In the genomic region with DNA sequence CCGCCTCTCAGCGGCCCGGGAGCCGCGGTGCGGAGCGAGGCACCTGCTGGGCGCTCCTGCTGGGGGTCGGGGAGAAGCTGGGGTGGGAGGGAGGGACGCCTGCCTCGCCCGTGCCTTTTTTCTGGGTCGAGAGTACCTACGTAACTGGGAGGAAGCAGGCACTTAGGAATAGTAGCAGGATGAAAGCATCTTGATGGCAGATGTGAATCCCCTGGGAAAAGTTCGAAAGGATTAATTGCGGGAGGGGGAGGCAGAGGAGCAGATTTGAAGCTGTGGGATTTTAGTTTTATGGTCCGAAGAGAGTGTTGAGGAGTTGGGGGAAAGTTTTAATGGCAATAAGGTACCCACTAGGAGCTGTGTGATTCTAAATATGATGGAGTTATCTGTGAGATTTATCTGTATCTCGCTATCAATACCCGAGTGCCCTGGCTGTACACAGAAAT, we compare ENCODE assay signal across 8 cellular contexts. TPM values are rescaled to one million over a fixed set of nuclear protein-coding genes. Genes with fewer than 3 reads are reported as not detected.
DNase-seq lines count a peak whose midpoint lies in the region; ATAC-seq and TF ChIP-seq lines count a peak whose summit lies in the region.

No MANE protein-coding gene starts in this region.

- H3K9ac ChIP-seq in neural progenitor cell, result peak overlapping the region; percentile 91

- ATAC-seq in GM21381 (IDR thresholded peaks at IDR 0.05; ENCODE audit: unreplicated experiment) (no peak), HG03571 (IDR thresholded peaks at IDR 0.05; ENCODE audit: unreplicated experiment) (no peak)

- no peaks in the 10 kb centered on the region for H3K36me3 Mint-ChIP-seq in neural progenitor cell

- H3K9me3 Mint-ChIP-seq in neural progenitor cell, result no peaks in the 10 kb centered on the region

- peaks cover 3% of the 10 kb centered on the region for H3F3A ChIP-seq in neural progenitor cell (ENCODE audit: low read depth)

- peaks cover 17% of the 10 kb centered on the region for H3K4me1 Mint-ChIP-seq in neural progenitor cell

- H3K79me2 ChIP-seq in neural progenitor cell (ENCODE audit: low read depth), result peaks cover 58% of the 10 kb centered on the region

- H3K36me3 ChIP-seq in neural progenitor cell, result no peaks in the 10 kb centered on the region

- H4K20me1 ChIP-seq in neural progenitor cell (ENCODE audit: low read depth), result peaks cover 58% of the 10 kb centered on the region

- H3K27ac ChIP-seq in dorsolateral prefrontal cortex (peak overlapping the region in 37 of 59 donors; percentile 14 to 93 (median 84)), neural progenitor cell (peak overlapping the region; percentile 93)

- no peaks in the 10 kb centered on the region for H3K27me3 ChIP-seq in dorsolateral prefrontal cortex
- no peaks in the 10 kb centered on the region for H3K27me3 ChIP-seq in neural progenitor cell

- peak; percentile 10 for DNase-seq in NCI-H1092 treated with DMSO at 0.1 percent for 48 hours (lab: John Stamatoyannopoulos, UW)
- DNase-seq in NCI-H1092 (lab: John Stamatoyannopoulos, UW), result no peak
- DNase-seq in NCI-H524 treated with DMSO at 0.1 percent for 48 hours (lab: John Stamatoyannopoulos, UW), result peak; percentile 68
- DNase-seq in dorsolateral prefrontal cortex, result peak in 1 of 10 donors; percentile 48
- no peak for DNase-seq in neural progenitor cell (ENCODE audit: low spot score)
- DNase-seq in cerebellum (ENCODE audit: low spot score), result no peak

- H3K4me1 ChIP-seq in neural progenitor cell, result peaks cover 8% of the 10 kb centered on the region

- H3K27me3 Mint-ChIP-seq in neural progenitor cell (ENCODE audit: insufficient read depth, low read depth), result peaks cover 4% of the 10 kb centered on the region

- TF ChIP-seq CTCF in dorsolateral prefrontal cortex (IDR thresholded peaks at IDR 0.05 in 54 of 56, conservative IDR thresholded peaks at IDR 0.05 in 2 of 56; ENCODE audit: low read depth in 1 of 56, partially characterized antibody in 56 of 56) (peak in 2 of 56 donors; percentile 12 to 16), neural progenitor cell (IDR thresholded peaks at IDR 0.05) (no peak)

- peak overlapping the region; percentile 88 for H3K4me2 ChIP-seq in neural progenitor cell

- H2AFZ ChIP-seq in neural progenitor cell (replicated peaks), result no peak overlapping the region

- intact Hi-C loops in dorsolateral prefrontal cortex (cut with DNase I), result loop anchor here (5.0 to 10.0 kb wide), 6 partner anchors 56 to 292 kb away; a partner anchor contains a TSS

- no peaks in the 10 kb centered on the region for H3K9me3 ChIP-seq in neural progenitor cell (ENCODE audit: low read depth)

- peak overlapping the region; percentile 54 to 95 (median 85) for H3K4me3 ChIP-seq in dorsolateral prefrontal cortex
- H3K4me3 ChIP-seq in neural progenitor cell, result peak overlapping the region; percentile 99

- H3K27ac Mint-ChIP-seq in neural progenitor cell, result peak overlapping the region; percentile 73

- peak overlapping the region; percentile 94 for H3K4me3 Mint-ChIP-seq in neural progenitor cell

RNA-seq across cellular contexts. Expression of a gene that starts 1.1 kb away (rescaled TPM):
- total RNA-seq in dorsolateral prefrontal cortex (100 to 1,000 TPM in 83 of 120 experiments, 10 to 100 TPM in 37; 79.9 to 144 (median 106) TPM), neural progenitor cell (ENCODE audit: low replicate concordance) (84.8 and 96.4 TPM in 2 replicates), cerebellum (59.7 TPM)

Comparison
In these comparisons a context has a peak if more than half of its experiments do, and no peak if none do; other contexts are left out.
1. DNase-seq: peak in NCI-H1092 treated with DMSO at 0.1 percent for 48 hours (single experiment) and NCI-H524 treated with DMSO at 0.1 percent for 48 hours (single experiment); none in NCI-H1092 (single experiment), neural progenitor cell (single experiment) and cerebellum (single experiment).